27 cellular contexts compared by ENCODE assay signal in the genomic region with DNA sequence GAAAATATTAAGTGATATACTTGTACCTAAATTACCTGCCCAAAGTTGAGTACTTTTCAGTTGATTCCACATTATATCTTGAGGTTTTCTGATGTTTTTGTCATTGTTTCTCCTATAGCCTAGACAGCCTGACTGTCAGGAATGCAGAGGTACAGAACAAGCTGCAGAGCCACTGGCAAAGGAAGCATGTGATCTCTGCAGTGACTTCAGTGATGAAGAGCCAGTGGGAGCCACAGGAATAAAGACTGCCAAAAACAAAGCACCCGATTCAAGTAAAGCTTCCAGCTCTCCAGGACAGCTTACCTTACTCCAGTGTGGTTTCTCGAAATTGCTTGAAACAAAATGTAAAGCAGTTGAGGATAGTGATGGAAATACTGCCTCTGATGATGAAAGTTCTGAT.
"Had no signal": no experiment of that assay in that cellular context is flagged by ENCODE, and none has a peak within 500 bp of the region (broad histone marks: within the 10 kb centered on the region; RNA-seq: fewer than 3 reads in every experiment).

No MANE protein-coding gene starts in this region.

- DNase-seq: activated CD4-positive, alpha-beta T cell treated with anti-CD3 and anti-CD28 coated beads for 4 hours; activated CD4-positive, alpha-beta T cell treated with anti-CD3 and anti-CD28 coated beads, Interleukin-2, amount 50 U/mL, for 4 hours; activated CD8-positive, alpha-beta memory T cell treated with anti-CD3 and anti-CD28 coated beads for 24 hours; effector memory CD8-positive, alpha-beta T cell; erythroblast; mucosa of descending colon; ovary; retina; SK-N-SH; stimulated activated CD4-positive, alpha-beta T cell treated with anti-CD3 and anti-CD28 coated beads, Interleukin-15, amount 100 ng/mL, for 24 hours; stimulated activated CD4-positive, alpha-beta T cell treated with anti-CD3 and anti-CD28 coated beads, Interleukin-2, amount 100 ng/mL, for 24 hours; stimulated activated naive CD4-positive, alpha-beta T cell; SW 1271; T-helper 9 cell; testis; trophoblast cell had no signal

- H3K27ac Mint-ChIP-seq: activated naive CD4-positive, alpha-beta T cell treated with anti-CD3 and anti-CD28 coated beads, Interleukin-2, amount 50 U/mL, for 24 hours; activated T-helper 2 cell treated with anti-CD3 and anti-CD28 coated beads, Interferon-gamma antibody, Interleukin-2, Interleukin-4, amounts not matched to agents 10 μg/mL and 5 μg/mL and 100 μg/mL, durations not matched to agents 14 hours and 24 hours and 36 hours; effector memory CD8-positive, alpha-beta T cell; nephron; T-helper 1 cell treated with Interleukin-12 subunit alpha and Interleukin-12 subunit beta and Interleukin-4 antibody, amounts not matched to agents 30 μg/mL and 1 μg/mL, for 36 hours had no signal

- H3K27ac ChIP-seq: coronary artery, gastroesophageal sphincter, ovary, prostate gland, testis, vagina, VCaP had no signal

- H3K27me3 Mint-ChIP-seq: activated naive CD4-positive, alpha-beta T cell treated with anti-CD3 and anti-CD28 coated beads, Interleukin-2, amount 50 U/mL, for 24 hours; effector memory CD8-positive, alpha-beta T cell had no signal

- H3K4me3 Mint-ChIP-seq: activated naive CD4-positive, alpha-beta T cell treated with anti-CD3 and anti-CD28 coated beads, Interleukin-2, amount 50 U/mL, for 24 hours; effector memory CD8-positive, alpha-beta T cell; nephron; T-helper 1 cell treated with Interleukin-12 subunit alpha and Interleukin-12 subunit beta and Interleukin-4 antibody, amounts not matched to agents 30 μg/mL and 1 μg/mL, for 36 hours had no signal

- H3K9me3 ChIP-seq: gastroesophageal sphincter, mucosa of descending colon, ovary, prostate gland, SK-N-SH, testis, vagina had no signal

- H3K4me1 Mint-ChIP-seq: nephron had no signal

- H3K27me3 ChIP-seq: gastroesophageal sphincter, ovary, testis, vagina had no signal

- H3K4me1 ChIP-seq: prostate gland, testis, vagina had no signal

- ATAC-seq: effector memory CD8-positive, alpha-beta T cell; gastroesophageal sphincter; left lobe of liver; mucosa of descending colon had no signal

- H3K4me3 ChIP-seq: coronary artery, gastroesophageal sphincter, lung, mucosa of descending colon, ovary, prostate gland, testis, vagina had no signal

- H3K36me3 ChIP-seq: ovary, prostate gland had no signal

- H3K9me3 Mint-ChIP-seq: activated T-helper 2 cell treated with anti-CD3 and anti-CD28 coated beads, Interferon-gamma antibody, Interleukin-2, Interleukin-4, amounts not matched to agents 10 μg/mL and 5 μg/mL and 100 μg/mL, durations not matched to agents 14 hours and 24 hours and 36 hours; effector memory CD8-positive, alpha-beta T cell; nephron had no signal
